17 cellular contexts compared by ENCODE assay signal in genomic region chr12:119319638-119320037, GRCh38. TPM values are rescaled to one million over a fixed set of nuclear protein-coding genes. Genes with fewer than 3 reads are reported as not detected.
A peak's percentile ranks its signal among the peaks of the same experiment; 100 is the strongest.
DNase-seq lines count a peak whose midpoint lies in the region; ATAC-seq and TF ChIP-seq lines count a peak whose summit lies in the region.
"Had no signal": no experiment of that assay in that cellular context is flagged by ENCODE, and none has a peak within 500 bp of the region (broad histone marks: within the 10 kb centered on the region; RNA-seq: fewer than 3 reads in every experiment).

No MANE protein-coding gene starts in this region.

- peak overlapping the region; percentile 87 for H3K27ac ChIP-seq in neural cell (ENCODE audit: low read length)
- H3K27ac ChIP-seq: HL-60 had no signal

- TF ChIP-seq EP300 in neural cell (conservative IDR thresholded peaks at IDR 0.05; ENCODE audit: poor library complexity, severe bottlenecking) = no peak

- no peaks in the 10 kb centered on the region for H3K36me3 ChIP-seq in neural cell (ENCODE audit: insufficient read depth, low read length)

- peak overlapping the region; percentile 46 for H3K9ac ChIP-seq in neural cell (ENCODE audit: low read length)

- no peak for TF ChIP-seq RAD21 in neural cell (conservative IDR thresholded peaks at IDR 0.05)

- peak overlapping the region; percentile 18 for H3K4me3 ChIP-seq in neural cell (ENCODE audit: low read length)
- H3K4me3 ChIP-seq: GM23338 had no signal

- peak; percentile 80 for ATAC-seq in Right ventricle myocardium superior (ENCODE audit: poor library complexity)
- ATAC-seq in esophagus mucosa = peak; percentile 80
- ATAC-seq in SK-N-SH treated with all-trans-retinoic acid at 6 μM for 48 hours = no peak
- ATAC-seq: GM23338, HCT116 had no signal

- H3F3A ChIP-seq in neural cell (ENCODE audit: insufficient read depth, low read length, poor library complexity, severe bottlenecking) = no peaks in the 10 kb centered on the region

- no peak for DNase-seq in Right ventricle myocardium superior
- no peak for DNase-seq in cardiac septum (ENCODE audit: low spot score)
- no peak for DNase-seq in GM20000 (ENCODE audit: low spot score)
- no peak for DNase-seq in amniotic stem cell (lab: John Stamatoyannopoulos, UW)
- DNase-seq in NCI-H774 (lab: John Stamatoyannopoulos, UW) = no peak
- DNase-seq: DMS153, NCI-H187 treated with DMSO at 0.1 percent for 48 hours, NCI-H2171 treated with DMSO at 0.1 percent for 48 hours, SIG-M5 had no signal

- no peaks in the 10 kb centered on the region for H3K79me2 ChIP-seq in neural cell (replicated peaks; ENCODE audit: insufficient read depth, low read length)

- no peak overlapping the region for H3K4me2 ChIP-seq in neural cell (ENCODE audit: low read length)
- H3K4me2 ChIP-seq: GM23338 had no signal

- no peak overlapping the region for H2AFZ ChIP-seq in neural cell (ENCODE audit: low read depth, low read length)
- H2AFZ ChIP-seq: GM23338 had no signal

- no peak for TF ChIP-seq CTCF in neural cell (IDR thresholded peaks at IDR 0.05; ENCODE audit: poor library complexity, severe bottlenecking)
- no peak for TF ChIP-seq CTCF in GM20000 (IDR thresholded peaks at IDR 0.05; ENCODE audit: extremely low read depth, missing control alignments)

- H4K20me1 ChIP-seq in neural cell (ENCODE audit: insufficient read depth) = no peaks in the 10 kb centered on the region

- no peaks in the 10 kb centered on the region for H3K9me3 ChIP-seq in neural cell (ENCODE audit: low read length)

- H3K27me3 ChIP-seq in neural cell (ENCODE audit: insufficient read depth, low read depth, low read length) = no peaks in the 10 kb centered on the region

- intact Hi-C loops in Right ventricle myocardium superior (cut with DNase I) (no loop called here), cardiac septum (cut with DNase I) (loop anchor here (10.0 kb wide), 1 partner anchor 95 kb away; no protein-coding TSS in a partner anchor)

- H3K9me2 ChIP-seq in neural cell (ENCODE audit: insufficient read depth, low read length) = no peaks in the 10 kb centered on the region

TF ChIP-seq in neural cell, 6 proteins besides CTCF, POLR2A, EP300 and RAD21:
- TF ChIP-seq REST (IDR thresholded peaks at IDR 0.05; ENCODE audit: borderline replicate concordance) = no peak
- TF ChIP-seq SMC3 (conservative IDR thresholded peaks at IDR 0.05; ENCODE audit: poor library complexity) = no peak
- TF ChIP-seq TAF1 (IDR thresholded peaks at IDR 0.05; ENCODE audit: low read depth) = no peak
- TF ChIP-seq EZH2 (IDR thresholded peaks at IDR 0.05; ENCODE audit: borderline replicate concordance, insufficient read depth, low read length, poor library complexity, severe bottlenecking) = no peak
- no peak for TF ChIP-seq POLR2AphosphoS5 (IDR thresholded peaks at IDR 0.05)
- no peak for TF ChIP-seq MXI1 (conservative IDR thresholded peaks at IDR 0.05; ENCODE audit: poor library complexity, severe bottlenecking)
TF ChIP-seq in neural cell: peak in this region for 0.

TF ChIP-seq in SK-N-SH treated with all-trans-retinoic acid at 6 μM for 48 hours, 23 proteins besides CTCF, POLR2A, EP300 and RAD21:
- TF ChIP-seq, protein P1, sequence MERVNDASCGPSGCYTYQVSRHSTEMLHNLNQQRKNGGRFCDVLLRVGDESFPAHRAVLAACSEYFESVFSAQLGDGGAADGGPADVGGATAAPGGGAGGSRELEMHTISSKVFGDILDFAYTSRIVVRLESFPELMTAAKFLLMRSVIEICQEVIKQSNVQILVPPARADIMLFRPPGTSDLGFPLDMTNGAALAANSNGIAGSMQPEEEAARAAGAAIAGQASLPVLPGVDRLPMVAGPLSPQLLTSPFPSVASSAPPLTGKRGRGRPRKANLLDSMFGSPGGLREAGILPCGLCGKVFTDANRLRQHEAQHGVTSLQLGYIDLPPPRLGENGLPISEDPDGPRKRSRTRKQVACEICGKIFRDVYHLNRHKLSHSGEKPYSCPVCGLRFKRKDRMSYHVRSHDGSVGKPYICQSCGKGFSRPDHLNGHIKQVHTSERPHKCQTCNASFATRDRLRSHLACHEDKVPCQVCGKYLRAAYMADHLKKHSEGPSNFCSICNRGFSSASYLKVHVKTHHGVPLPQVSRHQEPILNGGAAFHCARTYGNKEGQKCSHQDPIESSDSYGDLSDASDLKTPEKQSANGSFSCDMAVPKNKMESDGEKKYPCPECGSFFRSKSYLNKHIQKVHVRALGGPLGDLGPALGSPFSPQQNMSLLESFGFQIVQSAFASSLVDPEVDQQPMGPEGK (CRISPR knock-in tag; IDR thresholded peaks at IDR 0.05; ENCODE audit: borderline replicate concordance) = no peak
- TF ChIP-seq ESRRG (CRISPR knock-in tag; IDR thresholded peaks at IDR 0.05) (no peak), BACH2 (CRISPR knock-in tag; IDR thresholded peaks at IDR 0.05; ENCODE audit: borderline replicate concordance) (no peak), SNAI2 (CRISPR knock-in tag; IDR thresholded peaks at IDR 0.05) (no peak)

RNA-seq across cellular contexts. Expression of gene CCDC60, which starts 14.9 kb away (rescaled TPM):
- not detected for total RNA-seq in Right ventricle myocardium superior
- total RNA-seq in cardiac septum = not detected
- 3.5 TPM for total RNA-seq in esophagus mucosa
- not detected in 2 replicates for polyA plus RNA-seq in neural cell
- polyA minus RNA-seq in neural cell = not detected in 2 replicates
- total RNA-seq: GM23338, NCI-H460 had no signal
- polyA plus RNA-seq: CD14-positive monocyte had no signal
